In the genomic region with DNA sequence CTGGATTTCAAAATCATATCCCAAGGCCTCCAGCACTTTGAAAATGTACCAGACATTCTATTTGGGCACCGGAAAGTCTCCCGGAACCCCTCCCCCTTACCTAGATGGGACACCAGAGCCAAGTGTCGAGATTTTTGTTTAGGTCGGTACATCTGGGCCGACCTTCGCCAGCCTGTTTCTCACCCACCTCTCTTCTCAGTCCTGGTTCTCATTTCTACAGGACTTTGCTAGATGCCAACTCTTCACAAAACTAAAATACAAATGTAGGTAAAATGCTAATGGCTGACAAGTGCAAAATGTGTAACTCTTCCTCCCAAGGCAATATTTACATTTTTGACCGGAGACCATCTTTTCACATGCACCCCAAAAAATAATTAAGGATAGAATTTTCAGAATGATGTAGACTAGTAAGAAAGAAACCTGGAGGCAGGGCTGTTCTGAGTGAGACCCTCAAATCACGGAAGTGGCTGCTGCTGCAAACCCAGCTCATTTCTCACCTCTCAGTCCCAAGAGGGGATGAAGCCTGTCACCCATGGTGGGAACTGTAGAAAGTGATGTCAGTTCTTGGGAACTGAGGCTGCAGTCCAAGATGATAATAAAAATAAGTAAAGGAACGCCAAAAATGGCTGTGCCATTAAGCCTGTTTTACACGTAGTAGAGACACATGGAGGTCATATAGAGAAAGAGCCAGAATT, we compare ENCODE assay signal across 10 cellular contexts. TPM values are rescaled to one million over a fixed set of nuclear protein-coding genes. Genes with fewer than 3 reads are reported as not detected.
DNase-seq lines count a peak whose midpoint lies in the region; ATAC-seq and TF ChIP-seq lines count a peak whose summit lies in the region.
"Not testable (repeated sequence)": the region's sequence is repeated elsewhere in the genome, so short reads cannot be mapped to it uniquely, and the experiment has no call there.
"Had no signal": no experiment of that assay in that cellular context is flagged by ENCODE, and none has a peak within 500 bp of the region (broad histone marks: within the 10 kb centered on the region; RNA-seq: fewer than 3 reads in every experiment).

No MANE protein-coding gene starts in this region.

- H3K9me3 Mint-ChIP-seq in brain: peaks cover 8 to 17% (median 10%) of the 10 kb centered on the region in 5 experiments
- H3K9me3 Mint-ChIP-seq in glutamatergic neuron (ENCODE audit: unreplicated experiment); stimulated activated memory B cell treated with anti-CD40 and anti-IgM and Interleukin-4, amounts not matched to agents 10 μg/mL and 1 μg/mL and 100 μg/mL, for 72 hours: not testable (repeated sequence)
- peaks cover 0 to 10% (median 8%) of the 10 kb centered on the region in 7 donors for H3K9me3 Mint-ChIP-seq in naive B cell

- peak overlapping the region; percentile 95 to 98 (median 98) for H3K27ac Mint-ChIP-seq in brain
- peak overlapping the region; percentile 88 for H3K27ac Mint-ChIP-seq in glutamatergic neuron (ENCODE audit: unreplicated experiment)
- peak overlapping the region in 5 of 6 donors; percentile 57 to 95 (median 76) for H3K27ac Mint-ChIP-seq in naive B cell
- H3K27ac Mint-ChIP-seq in stimulated activated memory B cell treated with anti-CD40 and anti-IgM and Interleukin-4, amounts not matched to agents 10 μg/mL and 1 μg/mL and 100 μg/mL, for 72 hours: peak overlapping the region; percentile 83

- peaks cover 19% of the 10 kb centered on the region for H3K9me3 ChIP-seq in BLaER1
- H3K9me3 ChIP-seq in HUES48 (ENCODE audit: control insufficient read depth, insufficient read depth, low read length); WERI-Rb-1 (ENCODE audit: severe bottlenecking): not testable (repeated sequence)

- H3K4me3 Mint-ChIP-seq in brain (peak overlapping the region; percentile 89 to 96 (median 93)), glutamatergic neuron (ENCODE audit: unreplicated experiment) (peak overlapping the region; percentile 92), naive B cell (peak overlapping the region; percentile 90 to 99 (median 96))
- H3K4me3 Mint-ChIP-seq in stimulated activated memory B cell treated with anti-CD40 and anti-IgM and Interleukin-4, amounts not matched to agents 10 μg/mL and 1 μg/mL and 100 μg/mL, for 72 hours: peak overlapping the region; percentile 85

- H3K4me1 Mint-ChIP-seq in brain (peaks cover 17% of the 10 kb centered on the region), naive B cell (peaks cover 5 to 12% (median 9%) of the 10 kb centered on the region in 3 donors)
- not testable (repeated sequence) for H3K4me1 Mint-ChIP-seq in glutamatergic neuron (ENCODE audit: low read depth, unreplicated experiment)
- peaks cover 16% of the 10 kb centered on the region for H3K4me1 Mint-ChIP-seq in stimulated activated memory B cell treated with anti-CD40 and anti-IgM and Interleukin-4, amounts not matched to agents 10 μg/mL and 1 μg/mL and 100 μg/mL, for 72 hours

- peak overlapping the region; percentile 89 for H3K4me2 ChIP-seq in BLaER1

- H4K20me1 ChIP-seq in BLaER1: not testable (repeated sequence)

- H3K9ac ChIP-seq in BLaER1: peak overlapping the region; percentile 80
- not testable (repeated sequence) for H3K9ac ChIP-seq in HUES48 (ENCODE audit: low read depth, low read length)

- H3K36me3 ChIP-seq in BLaER1; HUES48 (ENCODE audit: control insufficient read depth, insufficient read depth, low read length); WERI-Rb-1: not testable (repeated sequence)

- not testable (repeated sequence) for H3K27me3 ChIP-seq in BLaER1; HUES48 (ENCODE audit: control insufficient read depth, insufficient read depth, low read length); WERI-Rb-1 (ENCODE audit: insufficient read depth, low read depth, severe bottlenecking)

- DNase-seq in WERI-Rb-1, glutamatergic neuron, naive B cell: not testable (repeated sequence)

- peak overlapping the region; percentile 79; the same call in 1 of the 2 replicates for H3K27ac ChIP-seq in BLaER1
- H3K27ac ChIP-seq in HUES48 (ENCODE audit: low read depth, low read length); WERI-Rb-1: not testable (repeated sequence)

- ATAC-seq in GM21360 (IDR thresholded peaks at IDR 0.05; ENCODE audit: unreplicated experiment) (peak; percentile 14), naive B cell (ENCODE audit: low read depth in 2 of 2) (peak in 1 of 2 donors; percentile 18)
- peak; percentile 61 for ATAC-seq in stimulated activated memory B cell treated with anti-CD40 and anti-IgM and Interleukin-4, amounts not matched to agents 10 μg/mL and 1 μg/mL and 100 μg/mL, for 72 hours

- not testable (repeated sequence) for H3K36me3 Mint-ChIP-seq in brain; glutamatergic neuron (ENCODE audit: unreplicated experiment); naive B cell; stimulated activated memory B cell treated with anti-CD40 and anti-IgM and Interleukin-4, amounts not matched to agents 10 μg/mL and 1 μg/mL and 100 μg/mL, for 72 hours

- peak overlapping the region; percentile 71 for H3K4me3 ChIP-seq in BLaER1
- H3K4me3 ChIP-seq in HUES48 (ENCODE audit: low read depth, low read length): peak overlapping the region; percentile 80
- H3K4me3 ChIP-seq in WERI-Rb-1 (ENCODE audit: low read depth, low read length): peak overlapping the region; percentile 58

- peaks cover 15% of the 10 kb centered on the region for H3K4me1 ChIP-seq in BLaER1
- H3K4me1 ChIP-seq in HUES48 (ENCODE audit: control insufficient read depth, insufficient read depth, low read length): not testable (repeated sequence)

- not testable (repeated sequence) for TF ChIP-seq CTCF in WERI-Rb-1 (IDR thresholded peaks at IDR 0.05; ENCODE audit: low read depth, low read length); glutamatergic neuron (IDR thresholded peaks at IDR 0.05; ENCODE audit: partially characterized antibody, unreplicated experiment)
- peak in 1 of 2 experiments; percentile 54 for TF ChIP-seq CTCF in brain (conservative IDR thresholded peaks at IDR 0.05)

- H3K27me3 Mint-ChIP-seq in brain (peaks cover 11% of the 10 kb centered on the region), glutamatergic neuron (ENCODE audit: unreplicated experiment) (peaks cover 15% of the 10 kb centered on the region)
- H3K27me3 Mint-ChIP-seq in naive B cell; stimulated activated memory B cell treated with anti-CD40 and anti-IgM and Interleukin-4, amounts not matched to agents 10 μg/mL and 1 μg/mL and 100 μg/mL, for 72 hours: not testable (repeated sequence)

RNA-seq across cellular contexts. Expression of a gene that starts 14.7 kb away (rescaled TPM):
- polyA plus RNA-seq in brain (ENCODE audit: insufficient read depth, low read depth, low replicate concordance) (7.1 TPM), naive B cell (ENCODE audit: low read depth in 6 of 6) (under 1 TPM in 2 of 6 donors, not detected in 4; 0.10 to 0.11 TPM)
- total RNA-seq in glutamatergic neuron (ENCODE audit: unreplicated experiment): 108 TPM

RNA-seq across cellular contexts. Expression of a gene that starts 34.3 kb away (rescaled TPM):
- polyA plus RNA-seq in brain (ENCODE audit: insufficient read depth, low read depth, low replicate concordance) (20.6 TPM), naive B cell (ENCODE audit: low read depth in 6 of 6) (1 to 10 TPM in 1 of 6 donors, not detected in 5; 1.1 TPM)
- total RNA-seq in glutamatergic neuron (ENCODE audit: unreplicated experiment): 0.44 TPM
- total RNA-seq: K562, renal cortical epithelial cell had no signal
- polyA plus RNA-seq: K562 had no signal

RNA-seq across cellular contexts. Expression of a gene that starts 48.4 kb away (rescaled TPM):
- polyA plus RNA-seq in brain (ENCODE audit: insufficient read depth, low read depth, low replicate concordance) (24.5 TPM), naive B cell (ENCODE audit: low read depth in 6 of 6) (10 to 100 TPM in 5 of 6 donors, 1 to 10 TPM in 1; 8.6 to 18.3 (median 16.9) TPM)
- total RNA-seq in glutamatergic neuron (ENCODE audit: unreplicated experiment): 10.4 TPM

RNA-seq across cellular contexts. Expression of a gene that starts 57.0 kb away (rescaled TPM):
- 95.9 TPM for polyA plus RNA-seq in brain (ENCODE audit: insufficient read depth, low read depth, low replicate concordance)
- 99.9 TPM for total RNA-seq in glutamatergic neuron (ENCODE audit: unreplicated experiment)
- 10 to 100 TPM; 26.5 to 48.0 (median 36.8) TPM for polyA plus RNA-seq in naive B cell (ENCODE audit: low read depth in 6 of 6)

Comparison
In these comparisons a context has a peak if more than half of its experiments do, and no peak if none do; other contexts are left out.
1. RNA of a gene that starts 34.3 kb away (polyA plus RNA-seq): 20.6 TPM in brain (single experiment); 1.1 TPM in naive B cell; every median in the first group is over 10 times any median in the second.
2. Peak in every context shown above with its lines, with median percentiles within 50 percentile points of each other: H3K4me3 ChIP-seq, H3K27ac Mint-ChIP-seq and H3K4me3 Mint-ChIP-seq.